23 cellular contexts compared by ENCODE assay signal in genomic region chr13:98272549-98272948, GRCh38.
A peak's percentile ranks its signal among the peaks of the same experiment; 100 is the strongest.
DNase-seq lines count a peak whose midpoint lies in the region; ATAC-seq, FAIRE-seq and TF ChIP-seq lines count a peak whose summit lies in the region.
"Had no signal": no experiment of that assay in that cellular context is flagged by ENCODE, and none has a peak within 500 bp of the region (broad histone marks: within the 10 kb centered on the region; RNA-seq: fewer than 3 reads in every experiment).

No MANE protein-coding gene starts in this region.

- TF ChIP-seq POLR2A in H1 (IDR thresholded peaks at IDR 0.05; ENCODE audit: control extremely low read depth in 1 of 2, low read depth in 2 of 2, low read length in 2 of 2) (no peak), thyroid gland (IDR thresholded peaks at IDR 0.05) (no peak)

- no peaks in the 10 kb centered on the region for H3K9me3 Mint-ChIP-seq in GM23338

- H3K4ac ChIP-seq in H1 (replicated peaks; ENCODE audit: insufficient read length, low read depth, low read length): no peak overlapping the region
- no peak overlapping the region for H3K4ac ChIP-seq in neuronal stem cell (ENCODE audit: low read length)

- no peaks in the 10 kb centered on the region for H3K36me3 Mint-ChIP-seq in GM23338 (ENCODE audit: low read depth)

- H4K91ac ChIP-seq in H1 (replicated peaks; ENCODE audit: insufficient read length, low read length): no peak overlapping the region
- no peak overlapping the region for H4K91ac ChIP-seq in neuronal stem cell (ENCODE audit: low read depth, low read length, poor library complexity)

- no peak for TF ChIP-seq CTCF in GM23338 (conservative IDR thresholded peaks at IDR 0.05; ENCODE audit: low read depth in 2 of 2)
- TF ChIP-seq CTCF in H1 (IDR thresholded peaks at IDR 0.05; ENCODE audit: control extremely low read depth in 1 of 3, insufficient read depth in 1 of 3, low read depth in 1 of 3, low read length in 3 of 3): no peak
- TF ChIP-seq CTCF in thyroid gland (IDR thresholded peaks at IDR 0.05): no peak
- TF ChIP-seq CTCF in foreskin keratinocyte (conservative IDR thresholded peaks at IDR 0.05): no peak

- H4K20me1 ChIP-seq in GM23338 (replicated peaks; ENCODE audit: insufficient read depth) (no peaks in the 10 kb centered on the region), H1 (replicated peaks in 1 of 2; ENCODE audit: control insufficient read depth in 1 of 2, insufficient read depth in 2 of 2, low read length in 2 of 2) (no peaks in the 10 kb centered on the region)

- no peak overlapping the region for H4K8ac ChIP-seq in H1 (ENCODE audit: extremely low read depth, insufficient read depth, low read length)
- no peak overlapping the region for H4K8ac ChIP-seq in neuronal stem cell (ENCODE audit: low read depth, low read length)

- ATAC-seq in GM23338: no peak
- no peak for ATAC-seq in foreskin keratinocyte
- ATAC-seq: K562, mucosa of descending colon had no signal

- H3K27me3 ChIP-seq in GM23338 (ENCODE audit: insufficient read depth) (no peaks in the 10 kb centered on the region), H1 (replicated peaks in 1 of 4; ENCODE audit: control insufficient read depth in 3 of 4, extremely low read depth in 1 of 4, insufficient read depth in 3 of 4, low read length in 3 of 4) (no peaks in the 10 kb centered on the region), neuronal stem cell (ENCODE audit: control insufficient read depth in 3 of 3, insufficient read depth in 3 of 3, low read depth in 1 of 3, low read length in 3 of 3) (no peaks in the 10 kb centered on the region), thyroid gland (no peaks in the 10 kb centered on the region), foreskin keratinocyte (no peaks in the 10 kb centered on the region)
- H3K27me3 ChIP-seq: MG63 had no signal

- H3K27ac Mint-ChIP-seq in GM23338: peak overlapping the region; percentile 36; the same call in 1 of the 2 replicates

- peaks cover 36% of the 10 kb centered on the region for H3K4me1 Mint-ChIP-seq in GM23338

- no peak for TF ChIP-seq RAD21 in H1 (IDR thresholded peaks at IDR 0.05 in 1 of 2, conservative IDR thresholded peaks at IDR 0.05 in 1 of 2; ENCODE audit: low read depth in 2 of 2, low read length in 2 of 2)

- no peak overlapping the region for H3K4me3 ChIP-seq in GM23338
- H3K4me3 ChIP-seq in H1 (ENCODE audit: extremely low read depth in 1 of 4, insufficient read depth in 2 of 4, low read depth in 3 of 4, low read length in 4 of 4): peak overlapping the region in 1 of 4 experiments; percentile 10; a peak in 1 of 8 replicates
- H3K4me3 ChIP-seq in neuronal stem cell (ENCODE audit: low read length in 2 of 2): no peak overlapping the region
- H3K4me3 ChIP-seq in thyroid gland (replicated peaks in 1 of 3): no peak overlapping the region
- H3K4me3 ChIP-seq: K562, MG63, mucosa of descending colon, skin epidermis had no signal

- no peak overlapping the region for H3K27ac ChIP-seq in GM23338 (ENCODE audit: low read depth)
- no peak overlapping the region for H3K27ac ChIP-seq in H1 (ENCODE audit: low read depth, low read length)
- peak overlapping the region; percentile 75 for H3K27ac ChIP-seq in neuronal stem cell (replicated peaks; ENCODE audit: low read length)
- no peak overlapping the region for H3K27ac ChIP-seq in thyroid gland
- H3K27ac ChIP-seq in foreskin keratinocyte: no peak overlapping the region
- H3K27ac ChIP-seq: skin epidermis had no signal

- intact Hi-C loops in thyroid gland (cut with DNase I): no loop called here

- H3K4me1 ChIP-seq in GM23338 (ENCODE audit: insufficient read depth) (peaks cover 39% of the 10 kb centered on the region), H1 (replicated peaks in 1 of 4; ENCODE audit: control insufficient read depth in 3 of 4, insufficient read depth in 4 of 4, low read length in 3 of 4) (peaks cover 2 to 23% (median 17%) of the 10 kb centered on the region in 4 experiments; a peak in 6 of 7 replicates), neuronal stem cell (ENCODE audit: control insufficient read depth in 2 of 2, insufficient read depth in 1 of 2, low read depth in 1 of 2, low read length in 2 of 2) (peaks cover 21 to 41% of the 10 kb centered on the region in 2 donors), thyroid gland (peaks cover 13 to 33% of the 10 kb centered on the region in 2 donors), foreskin keratinocyte (no peaks in the 10 kb centered on the region)

- no peaks in the 10 kb centered on the region for H3K79me1 ChIP-seq in H1 (ENCODE audit: low read depth, low read length)
- no peaks in the 10 kb centered on the region for H3K79me1 ChIP-seq in neuronal stem cell (ENCODE audit: low read depth, low read length)

- H3K79me2 ChIP-seq in GM23338 (replicated peaks; ENCODE audit: insufficient read depth) (peaks cover 73% of the 10 kb centered on the region), H1 (ENCODE audit: control insufficient read depth in 1 of 2, insufficient read depth in 2 of 2, low read length in 2 of 2) (peaks cover 0 to 38% of the 10 kb centered on the region in 2 experiments; a peak in 3 of 4 replicates)

- CTCF ChIA-PET in H1 (lab: Charles Lee; ENCODE audit: partially characterized antibody): interaction anchor here (0.6 to 1.5 kb wide), 3 partner anchors 10 to 76 kb away, joined by 3 read pairs; no protein-coding TSS in a partner anchor

- H3K27me3 Mint-ChIP-seq in GM23338 (ENCODE audit: insufficient read depth, low read depth, poor library complexity): peaks cover 4% of the 10 kb centered on the region

- H2AK5ac ChIP-seq in H1 (ENCODE audit: low read depth, low read length): no peak overlapping the region
- H2AK5ac ChIP-seq in neuronal stem cell (ENCODE audit: low read depth, low read length): no peak overlapping the region

- FAIRE-seq in H1 (lab: Jason Lieb, UNC): no peak
- FAIRE-seq: endometrium, GM12891, K562 had no signal

- no peaks in the 10 kb centered on the region for H3K36me3 ChIP-seq in GM23338 (ENCODE audit: insufficient read depth)
- H3K36me3 ChIP-seq in H1 (ENCODE audit: control insufficient read depth in 2 of 4, insufficient read depth in 4 of 4, low read length in 3 of 4): no peaks in the 10 kb centered on the region
- peaks cover 0 to 3% of the 10 kb centered on the region in 2 donors for H3K36me3 ChIP-seq in neuronal stem cell (replicated peaks in 1 of 2; ENCODE audit: control insufficient read depth in 2 of 2, insufficient read depth in 2 of 2, low read length in 2 of 2)
- H3K36me3 ChIP-seq in thyroid gland: no peaks in the 10 kb centered on the region
- H3K36me3 ChIP-seq: MG63 had no signal

- no peak overlapping the region for H3K56ac ChIP-seq in H1 (replicated peaks; ENCODE audit: insufficient read length, low read depth, low read length)

- H3K18ac ChIP-seq in H1 (ENCODE audit: extremely low read depth, low read length): no peak overlapping the region
- no peak overlapping the region for H3K18ac ChIP-seq in neuronal stem cell (ENCODE audit: low read length)

- H3K23ac ChIP-seq in H1 (ENCODE audit: insufficient read length) (no peak overlapping the region), neuronal stem cell (ENCODE audit: low read depth, low read length, poor library complexity) (no peak overlapping the region)

- DNase-seq in GM23338 (ENCODE audit: low spot score): no peak
- peak; percentile 69 for DNase-seq in NCI-H524 treated with DMSO at 0.1 percent for 48 hours (lab: John Stamatoyannopoulos, UW)
- DNase-seq in H1 (ENCODE audit: low read depth in 1 of 2, low spot score in 2 of 2): no peak
- peak; percentile 54 for DNase-seq in neuronal stem cell (ENCODE audit: low spot score)
- DNase-seq in thyroid gland: no peak
- no peak for DNase-seq in GM19240 (ENCODE audit: insufficient read length, low spot score)
- no peak for DNase-seq in SHP77 treated with DMSO at 0.1 percent for 48 hours (lab: John Stamatoyannopoulos, UW)
- no peak for DNase-seq in foreskin keratinocyte
- DNase-seq: activated CD4-positive, alpha-beta T cell treated with anti-CD3 and anti-CD28 coated beads, Interleukin-2, amount 50 U/mL, for 4 hours; activated CD8-positive, alpha-beta memory T cell treated with anti-CD3 and anti-CD28 coated beads, Interleukin-2, amount 50 U/mL, for 4 hours; activated naive CD4-positive, alpha-beta T cell treated with anti-CD3 and anti-CD28 coated beads, Interleukin-2, amount 50 U/mL, for 16 hours; cortex of kidney; DND-41; islet precursor cell; MG63; mucosa of descending colon; NCI-H1417; NCI-H526 treated with DMSO at 0.1 percent for 48 hours; stimulated activated CD4-positive, alpha-beta T cell treated with anti-CD3 and anti-CD28 coated beads, Interleukin-1b, Interleukin-23, amount 100 ng/mL, for 48 hours had no signal

- H3K9me2 ChIP-seq in GM23338 (ENCODE audit: insufficient read depth): no peaks in the 10 kb centered on the region

- H2BK5ac ChIP-seq in H1 (ENCODE audit: low read depth, low read length): no peak overlapping the region
- no peak overlapping the region for H2BK5ac ChIP-seq in neuronal stem cell (ENCODE audit: low read length)

- H3K23me2 ChIP-seq in H1 (ENCODE audit: low read depth, low read length): no peaks in the 10 kb centered on the region

- H3K4me3 Mint-ChIP-seq in GM23338: no peak overlapping the region

- H2AFZ ChIP-seq in GM23338 (no peak overlapping the region), H1 (ENCODE audit: low read length) (no peak overlapping the region), neuronal stem cell (ENCODE audit: low read length) (no peak overlapping the region)

- H2BK120ac ChIP-seq in H1 (replicated peaks; ENCODE audit: low read depth, low read length): no peak overlapping the region
- H2BK120ac ChIP-seq in neuronal stem cell (ENCODE audit: low read depth, low read length): no peak overlapping the region

- H3F3A ChIP-seq in GM23338 (replicated peaks; ENCODE audit: low read depth): no peaks in the 10 kb centered on the region

- H3K14ac ChIP-seq in H1 (ENCODE audit: insufficient read length) (no peak overlapping the region), neuronal stem cell (ENCODE audit: low read length) (no peak overlapping the region)

- WGBS in H1 (ENCODE audit: extremely low coverage in 1 of 2, insufficient coverage in 1 of 2, insufficient read length in 1 of 2, insufficient replicate concordance in 2 of 2, low coverage in 1 of 2, low lambda C conversion rate in 2 of 2, missing lambda C conversion rate in 1 of 2), 2 experiments: 78% methylated on average over 1 of the region's 1 CpG; no CpG with 5 or more reads in 1 of the 2 experiments
- WGBS in neuronal stem cell (ENCODE audit: extremely low coverage in 2 of 2, insufficient read length in 2 of 2, insufficient replicate concordance in 1 of 2), 2 donors: no CpG with 5 or more reads among the region's 1 CpG
- 65 to 87% methylated on average over 1 of the region's 1 CpG for WGBS in thyroid gland, 2 donors

- no peak overlapping the region for H4K5ac ChIP-seq in H1 (ENCODE audit: insufficient read length, low read depth, low read length)

- no peak overlapping the region for H3K9ac ChIP-seq in H1 (replicated peaks in 1 of 4; ENCODE audit: extremely low read depth in 1 of 4, low read depth in 3 of 4, low read length in 3 of 4)
- no peak overlapping the region for H3K9ac ChIP-seq in neuronal stem cell (ENCODE audit: low read depth, low read length, poor library complexity)

- H3K4me2 ChIP-seq in GM23338: no peak overlapping the region
- H3K4me2 ChIP-seq in H1 (ENCODE audit: insufficient read depth in 1 of 2, low read depth in 2 of 2, low read length in 2 of 2): no peak overlapping the region; a peak in 1 of 4 replicates
- peak overlapping the region; percentile 21 for H3K4me2 ChIP-seq in neuronal stem cell (ENCODE audit: insufficient read depth, low read length, poor library complexity, severe bottlenecking)

- H2BK12ac ChIP-seq in H1 (ENCODE audit: low read depth, low read length): peak overlapping the region; percentile 32; the same call in 1 of the 2 replicates
- H2BK12ac ChIP-seq in neuronal stem cell (ENCODE audit: low read length): no peak overlapping the region

- no peak for TF ChIP-seq EP300 in H1 (IDR thresholded peaks at IDR 0.05; ENCODE audit: borderline replicate concordance in 1 of 2, low read depth in 2 of 2, low read length in 2 of 2)

- H3K9me3 ChIP-seq in H1 (ENCODE audit: insufficient read depth in 2 of 2, low read depth in 1 of 2, low read length in 1 of 2): no peaks in the 10 kb centered on the region
- no peaks in the 10 kb centered on the region for H3K9me3 ChIP-seq in neuronal stem cell (replicated peaks in 1 of 2; ENCODE audit: control insufficient read depth in 2 of 2, insufficient read depth in 1 of 2, low read depth in 1 of 2, low read length in 2 of 2)
- no peaks in the 10 kb centered on the region for H3K9me3 ChIP-seq in thyroid gland
- H3K9me3 ChIP-seq: MG63, mucosa of descending colon had no signal

- POLR2A ChIA-PET in H1 (lab: Charles Lee; ENCODE audit: partially characterized antibody): no interaction called here

- no peak overlapping the region for H2BK20ac ChIP-seq in H1 (ENCODE audit: low read length)

- H2BK15ac ChIP-seq in H1 (ENCODE audit: low read length) (no peak overlapping the region), neuronal stem cell (ENCODE audit: low read length) (no peak overlapping the region)

Comparison
In these comparisons a context has a peak if more than half of its experiments do, and no peak if none do; other contexts are left out.
1. DNase-seq: peak in NCI-H524 treated with DMSO at 0.1 percent for 48 hours (single experiment) and neuronal stem cell (single experiment); none in GM23338 (single experiment), H1 (0 of 2), thyroid gland (0 of 2), GM19240 (single experiment), SHP77 treated with DMSO at 0.1 percent for 48 hours (single experiment) and foreskin keratinocyte (0 of 2).